ENCODE assay signal across 2 cellular contexts in genomic region chr1:9249534-9250335, GRCh38.
TF ChIP-seq lines count a peak whose summit lies in the region.

No MANE protein-coding gene starts in this region.

TF ChIP-seq in SK-N-SH, 30 proteins besides CTCF, POLR2A, EP300 and RAD21:
- TF ChIP-seq SMC3 (IDR thresholded peaks at IDR 0.05; ENCODE audit: low read depth, low read length), result peak; percentile 36; the same call in 1 of the 2 replicates
- TF ChIP-seq TAF1 (IDR thresholded peaks at IDR 0.05; ENCODE audit: borderline replicate concordance, low read depth, low read length), result no peak

TF ChIP-seq in H1, 55 proteins besides CTCF, POLR2A, EP300 and RAD21:
- peak; percentile 65; the same call in 1 of the 2 replicates for TF ChIP-seq GABPA (IDR thresholded peaks at IDR 0.05; ENCODE audit: borderline replicate concordance, insufficient read depth, low read length)
- TF ChIP-seq HDAC6 (IDR thresholded peaks at IDR 0.05; ENCODE audit: low read depth, low read length), result no peak
- no peak for TF ChIP-seq GTF2F1 (IDR thresholded peaks at IDR 0.05; ENCODE audit: borderline replicate concordance, low read depth, low read length)
- 0 out of 4 replicates have a peak, but pooled peaks of 1 of the 2 experiments have one; percentile 41 for TF ChIP-seq HDAC2 (IDR thresholded peaks at IDR 0.05; ENCODE audit: borderline replicate concordance in 1 of 2, low read depth in 2 of 2, low read length in 2 of 2)
- TF ChIP-seq SRF (IDR thresholded peaks at IDR 0.05; ENCODE audit: low read depth, low read length), result no peak
- no peak for TF ChIP-seq EGR1 (IDR thresholded peaks at IDR 0.05; ENCODE audit: borderline replicate concordance, low read depth, low read length)
- no peak for TF ChIP-seq RBBP5 (IDR thresholded peaks at IDR 0.05; ENCODE audit: borderline replicate concordance, low read depth, low read length)
- TF ChIP-seq MAX (IDR thresholded peaks at IDR 0.05), result peak; percentile 67
- TF ChIP-seq E2F6 (IDR thresholded peaks at IDR 0.05), result peak; percentile 86
- TF ChIP-seq TEAD4 (IDR thresholded peaks at IDR 0.05; ENCODE audit: low read depth, low read length), result peak; percentile 79
